3 cellular contexts compared by ENCODE assay signal in the genomic region with DNA sequence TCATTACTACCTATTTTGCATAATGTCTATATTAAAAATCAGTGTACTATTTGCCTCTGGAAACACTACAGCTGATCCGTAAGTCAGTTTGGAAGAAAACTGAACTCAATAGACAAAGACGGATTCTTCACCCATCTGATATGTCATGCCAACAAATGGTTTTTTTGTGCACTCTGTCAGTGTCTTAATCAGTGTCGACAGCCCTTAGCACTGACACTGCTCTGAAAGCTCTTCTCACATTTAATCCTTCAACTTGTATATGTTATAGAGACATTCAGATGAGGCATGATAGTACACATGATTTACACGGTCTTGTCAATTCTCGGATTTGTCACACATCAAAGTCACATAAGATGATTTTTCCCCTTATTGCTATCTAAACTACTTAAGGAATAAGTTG.
TF ChIP-seq lines count a peak whose summit lies in the region.

No MANE protein-coding gene starts in this region.

TF ChIP-seq in IMR-90, 13 proteins besides CTCF, POLR2A, EP300 and RAD21 (continued from another document):
- TF ChIP-seq RCOR1 (IDR thresholded peaks at IDR 0.05; ENCODE audit: insufficient replicate concordance, low read length) (no peak), NFE2L2 (IDR thresholded peaks at IDR 0.05; ENCODE audit: low read depth, low read length) (no peak)

TF ChIP-seq in neural cell, 6 proteins besides CTCF, POLR2A, EP300 and RAD21 (continued from another document):
- TF ChIP-seq, protein P1, sequence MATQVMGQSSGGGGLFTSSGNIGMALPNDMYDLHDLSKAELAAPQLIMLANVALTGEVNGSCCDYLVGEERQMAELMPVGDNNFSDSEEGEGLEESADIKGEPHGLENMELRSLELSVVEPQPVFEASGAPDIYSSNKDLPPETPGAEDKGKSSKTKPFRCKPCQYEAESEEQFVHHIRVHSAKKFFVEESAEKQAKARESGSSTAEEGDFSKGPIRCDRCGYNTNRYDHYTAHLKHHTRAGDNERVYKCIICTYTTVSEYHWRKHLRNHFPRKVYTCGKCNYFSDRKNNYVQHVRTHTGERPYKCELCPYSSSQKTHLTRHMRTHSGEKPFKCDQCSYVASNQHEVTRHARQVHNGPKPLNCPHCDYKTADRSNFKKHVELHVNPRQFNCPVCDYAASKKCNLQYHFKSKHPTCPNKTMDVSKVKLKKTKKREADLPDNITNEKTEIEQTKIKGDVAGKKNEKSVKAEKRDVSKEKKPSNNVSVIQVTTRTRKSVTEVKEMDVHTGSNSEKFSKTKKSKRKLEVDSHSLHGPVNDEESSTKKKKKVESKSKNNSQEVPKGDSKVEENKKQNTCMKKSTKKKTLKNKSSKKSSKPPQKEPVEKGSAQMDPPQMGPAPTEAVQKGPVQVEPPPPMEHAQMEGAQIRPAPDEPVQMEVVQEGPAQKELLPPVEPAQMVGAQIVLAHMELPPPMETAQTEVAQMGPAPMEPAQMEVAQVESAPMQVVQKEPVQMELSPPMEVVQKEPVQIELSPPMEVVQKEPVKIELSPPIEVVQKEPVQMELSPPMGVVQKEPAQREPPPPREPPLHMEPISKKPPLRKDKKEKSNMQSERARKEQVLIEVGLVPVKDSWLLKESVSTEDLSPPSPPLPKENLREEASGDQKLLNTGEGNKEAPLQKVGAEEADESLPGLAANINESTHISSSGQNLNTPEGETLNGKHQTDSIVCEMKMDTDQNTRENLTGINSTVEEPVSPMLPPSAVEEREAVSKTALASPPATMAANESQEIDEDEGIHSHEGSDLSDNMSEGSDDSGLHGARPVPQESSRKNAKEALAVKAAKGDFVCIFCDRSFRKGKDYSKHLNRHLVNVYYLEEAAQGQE (IDR thresholded peaks at IDR 0.05; ENCODE audit: borderline replicate concordance): peak; percentile 59
- TF ChIP-seq TAF1 (IDR thresholded peaks at IDR 0.05; ENCODE audit: low read depth): no peak

TF ChIP-seq in HEK293T, 16 proteins besides CTCF, POLR2A, EP300 and RAD21 (continued from another document):
- TF ChIP-seq, protein P2, sequence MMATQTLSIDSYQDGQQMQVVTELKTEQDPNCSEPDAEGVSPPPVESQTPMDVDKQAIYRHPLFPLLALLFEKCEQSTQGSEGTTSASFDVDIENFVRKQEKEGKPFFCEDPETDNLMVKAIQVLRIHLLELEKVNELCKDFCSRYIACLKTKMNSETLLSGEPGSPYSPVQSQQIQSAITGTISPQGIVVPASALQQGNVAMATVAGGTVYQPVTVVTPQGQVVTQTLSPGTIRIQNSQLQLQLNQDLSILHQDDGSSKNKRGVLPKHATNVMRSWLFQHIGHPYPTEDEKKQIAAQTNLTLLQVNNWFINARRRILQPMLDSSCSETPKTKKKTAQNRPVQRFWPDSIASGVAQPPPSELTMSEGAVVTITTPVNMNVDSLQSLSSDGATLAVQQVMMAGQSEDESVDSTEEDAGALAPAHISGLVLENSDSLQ (IDR thresholded peaks at IDR 0.05): no peak
- no peak for TF ChIP-seq SP1 (IDR thresholded peaks at IDR 0.05)
- no peak for TF ChIP-seq FOXK2 (IDR thresholded peaks at IDR 0.05)
- TF ChIP-seq FOXA1 (IDR thresholded peaks at IDR 0.05): no peak
- no peak for TF ChIP-seq CTBP1 (IDR thresholded peaks at IDR 0.05; ENCODE audit: borderline replicate concordance)
- TF ChIP-seq FOXM1 (IDR thresholded peaks at IDR 0.05; ENCODE audit: borderline replicate concordance): no peak
- TF ChIP-seq BHLHE40 (IDR thresholded peaks at IDR 0.05; ENCODE audit: borderline replicate concordance): no peak
- TF ChIP-seq L3MBTL2 (conservative IDR thresholded peaks at IDR 0.05): no peak
TF ChIP-seq in HEK293T: peak in this region for 0.
